13 cellular contexts compared by ENCODE assay signal in genomic region chr15:31433574-31433973, GRCh38.
DNase-seq lines count a peak whose midpoint lies in the region; ATAC-seq and TF ChIP-seq lines count a peak whose summit lies in the region.
"Had no signal": no experiment of that assay in that cellular context is flagged by ENCODE, and none has a peak within 500 bp of the region (broad histone marks: within the 10 kb centered on the region; RNA-seq: fewer than 3 reads in every experiment).

No MANE protein-coding gene starts in this region.

- ATAC-seq in activated T-cell treated with anti-CD3 and anti-CD28 coated beads, Interleukin-2, amount 50 U/mL, for 72 hours (replicated peaks in 1 of 2): no peak
- ATAC-seq in activated T-cell treated with anti-CD3 and anti-CD28 coated beads, Interleukin-2, amount 50 U/mL, for 4 hours: no peak
- no peak for ATAC-seq in activated B cell treated with CpG ODN at 0.5 μM for 24 hours (ENCODE audit: low read depth)
- ATAC-seq in foreskin keratinocyte: no peak
- ATAC-seq in upper lobe of left lung (ENCODE audit: low FRiP score in 2 of 2): no peak
- ATAC-seq in GM19324 (IDR thresholded peaks at IDR 0.05; ENCODE audit: low FRiP score, unreplicated experiment): no peak
- ATAC-seq: body of pancreas, left ventricle myocardium superior had no signal

- CTCF ChIA-PET in activated B cell treated with CpG ODN at 0.5 μM for 24 hours (lab: Charles Lee): interaction anchor here (0.9 to 5.8 kb wide), 2 partner anchors 68 to 220 kb away, joined by 3 to 69 read pairs; no protein-coding TSS in a partner anchor

- H3K27me3 Mint-ChIP-seq in activated T-cell treated with anti-CD3 and anti-CD28 coated beads, Interleukin-2, amount 50 U/mL, for 72 hours (ENCODE audit: low read depth): no peaks in the 10 kb centered on the region
- H3K27me3 Mint-ChIP-seq in activated T-cell treated with anti-CD3 and anti-CD28 coated beads, Interleukin-2, amount 50 U/mL, for 4 hours (ENCODE audit: low read depth): no peaks in the 10 kb centered on the region
- no peaks in the 10 kb centered on the region for H3K27me3 Mint-ChIP-seq in activated B cell treated with CpG ODN at 0.5 μM for 24 hours

- H3K27me3 ChIP-seq in foreskin keratinocyte (no peaks in the 10 kb centered on the region), upper lobe of left lung (no peaks in the 10 kb centered on the region)
- H3K27me3 ChIP-seq: body of pancreas, dorsolateral prefrontal cortex, testis had no signal

- no peak for DNase-seq in activated T-cell treated with anti-CD3 and anti-CD28 coated beads, Interleukin-2, amount 50 U/mL, for 72 hours
- DNase-seq in activated T-cell treated with anti-CD3 and anti-CD28 coated beads, Interleukin-2, amount 50 U/mL, for 4 hours: no peak
- DNase-seq in activated B cell treated with CpG ODN at 0.5 μM for 24 hours: no peak
- DNase-seq in foreskin keratinocyte: no peak
- DNase-seq in upper lobe of left lung: peak in 1 of 2 donors; percentile 46
- DNase-seq in dedifferentiated amniotic fluid mesenchymal stem cell (ENCODE audit: extremely low spot score): no peak
- no peak for DNase-seq in DMS114 treated with DMSO at 0.1 percent for 48 hours (lab: John Stamatoyannopoulos, UW; ENCODE audit: unreplicated experiment)
- DNase-seq: body of pancreas, dorsolateral prefrontal cortex, left ventricle myocardium superior, NCI-H187 treated with DMSO at 0.1 percent for 48 hours, testis had no signal

- no peaks in the 10 kb centered on the region for H3K9me3 Mint-ChIP-seq in activated T-cell treated with anti-CD3 and anti-CD28 coated beads, Interleukin-2, amount 50 U/mL, for 72 hours
- no peaks in the 10 kb centered on the region for H3K9me3 Mint-ChIP-seq in activated T-cell treated with anti-CD3 and anti-CD28 coated beads, Interleukin-2, amount 50 U/mL, for 4 hours
- H3K9me3 Mint-ChIP-seq in activated B cell treated with CpG ODN at 0.5 μM for 24 hours: no peaks in the 10 kb centered on the region

- POLR2A ChIA-PET in activated B cell treated with CpG ODN at 0.5 μM for 24 hours (lab: Charles Lee): interaction anchor here (1.3 to 5.8 kb wide), 4 partner anchors 39 to 169 kb away, joined by 4 to 125 read pairs (median 50); partner anchors contain the start of gene KLF13

- H3K27ac Mint-ChIP-seq in activated T-cell treated with anti-CD3 and anti-CD28 coated beads, Interleukin-2, amount 50 U/mL, for 72 hours: peak overlapping the region; percentile 96
- peak overlapping the region; percentile 91 for H3K27ac Mint-ChIP-seq in activated B cell treated with CpG ODN at 0.5 μM for 24 hours

- TF ChIP-seq CTCF in activated B cell treated with CpG ODN at 0.5 μM for 24 hours (IDR thresholded peaks at IDR 0.05) (no peak), foreskin keratinocyte (conservative IDR thresholded peaks at IDR 0.05) (no peak), upper lobe of left lung (IDR thresholded peaks at IDR 0.05) (no peak)

- H3K4me1 ChIP-seq in foreskin keratinocyte: peaks cover 28% of the 10 kb centered on the region
- peaks cover 26 to 47% (median 35%) of the 10 kb centered on the region in 4 donors for H3K4me1 ChIP-seq in upper lobe of left lung

- H3K27ac ChIP-seq in foreskin keratinocyte: peak overlapping the region; percentile 99
- H3K27ac ChIP-seq in upper lobe of left lung: peak overlapping the region; percentile 83 to 93 (median 88)
- H3K27ac ChIP-seq: testis had no signal

- H3K36me3 ChIP-seq in upper lobe of left lung: no peaks in the 10 kb centered on the region

- intact Hi-C loops in activated B cell treated with CpG ODN at 0.5 μM for 24 hours (cut with micrococcal nuclease): no loop called here

- peaks cover 88% of the 10 kb centered on the region for H3K4me1 Mint-ChIP-seq in activated T-cell treated with anti-CD3 and anti-CD28 coated beads, Interleukin-2, amount 50 U/mL, for 72 hours (ENCODE audit: low read depth)
- H3K4me1 Mint-ChIP-seq in activated T-cell treated with anti-CD3 and anti-CD28 coated beads, Interleukin-2, amount 50 U/mL, for 4 hours (ENCODE audit: low read depth): peaks cover 66% of the 10 kb centered on the region
- peaks cover 51% of the 10 kb centered on the region for H3K4me1 Mint-ChIP-seq in activated B cell treated with CpG ODN at 0.5 μM for 24 hours

- H3K36me3 Mint-ChIP-seq in activated T-cell treated with anti-CD3 and anti-CD28 coated beads, Interleukin-2, amount 50 U/mL, for 72 hours (ENCODE audit: insufficient read depth in 2 of 2): peaks cover 0 to 1% of the 10 kb centered on the region in 2 donors
- H3K36me3 Mint-ChIP-seq in activated T-cell treated with anti-CD3 and anti-CD28 coated beads, Interleukin-2, amount 50 U/mL, for 4 hours (ENCODE audit: insufficient read depth): no peaks in the 10 kb centered on the region
- H3K36me3 Mint-ChIP-seq in activated B cell treated with CpG ODN at 0.5 μM for 24 hours (ENCODE audit: low read depth): no peaks in the 10 kb centered on the region

- no peak overlapping the region for H3K4me3 ChIP-seq in upper lobe of left lung
- H3K4me3 ChIP-seq: body of pancreas, dorsolateral prefrontal cortex, testis had no signal

- H3K4me3 Mint-ChIP-seq in activated T-cell treated with anti-CD3 and anti-CD28 coated beads, Interleukin-2, amount 50 U/mL, for 72 hours: peak overlapping the region; percentile 85 to 86
- no peak overlapping the region for H3K4me3 Mint-ChIP-seq in activated T-cell treated with anti-CD3 and anti-CD28 coated beads, Interleukin-2, amount 50 U/mL, for 4 hours
- H3K4me3 Mint-ChIP-seq in activated B cell treated with CpG ODN at 0.5 μM for 24 hours: no peak overlapping the region

- H3K9me3 ChIP-seq in upper lobe of left lung: no peaks in the 10 kb centered on the region
- H3K9me3 ChIP-seq: body of pancreas, testis had no signal

- TF ChIP-seq EP300 in upper lobe of left lung (IDR thresholded peaks at IDR 0.05): no peak

- WGBS in upper lobe of left lung, 2 donors: 89 to 93% methylated on average over 6 of the region's 6 CpGs

- TF ChIP-seq POLR2A in upper lobe of left lung (IDR thresholded peaks at IDR 0.05): no peak

Comparison
In these comparisons a context has a peak if more than half of its experiments do, and no peak if none do; other contexts are left out.
1. H3K4me3 Mint-ChIP-seq: peak in activated T-cell treated with anti-CD3 and anti-CD28 coated beads, Interleukin-2, amount 50 U/mL, for 72 hours (2 of 2); none in activated T-cell treated with anti-CD3 and anti-CD28 coated beads, Interleukin-2, amount 50 U/mL, for 4 hours (single experiment) and activated B cell treated with CpG ODN at 0.5 μM for 24 hours (single experiment).